In genomic region chr5:173785421-173785820, GRCh38 we compare ENCODE assay signal across 14 cellular contexts.
"Had no signal": no experiment of that assay in that cellular context is flagged by ENCODE, and none has a peak within 500 bp of the region (broad histone marks: within the 10 kb centered on the region; RNA-seq: fewer than 3 reads in every experiment).

No MANE protein-coding gene starts in this region.

- H3K9me3 Mint-ChIP-seq: activated naive CD8-positive, alpha-beta T cell treated with anti-CD3 and anti-CD28 coated beads, Interleukin-2, amount 10 ng/mL, durations not matched to agents 7 days and 5 days; activated T-cell treated with anti-CD3 and anti-CD28 coated beads, Interleukin-2, amount 50 U/mL, for 24 hours had no signal

- DNase-seq: activated CD4-positive, alpha-beta T cell treated with anti-CD3 and anti-CD28 coated beads for 1 hour; activated CD4-positive, alpha-beta T cell treated with anti-CD3 and anti-CD28 coated beads, Interleukin-2, amount 50 U/mL, for 48 hours; activated CD8-positive, alpha-beta memory T cell treated with anti-CD3 and anti-CD28 coated beads, Interleukin-2, amount 10 ng/mL, durations not matched to agents 7 days and 5 days; activated gamma-delta T cell; activated naive CD8-positive, alpha-beta T cell treated with anti-CD3 and anti-CD28 coated beads, Interleukin-2, amount 10 ng/mL, durations not matched to agents 7 days and 5 days; activated T-cell treated with anti-CD3 and anti-CD28 coated beads, Interleukin-2, amount 50 U/mL, for 24 hours; dorsolateral prefrontal cortex; left cardiac atrium; midbrain; stimulated activated CD4-positive, alpha-beta T cell treated with anti-CD3 and anti-CD28 coated beads, Interleukin-15, amount 100 ng/mL, for 24 hours; thyroid gland had no signal

- ATAC-seq: activated CD8-positive, alpha-beta memory T cell treated with anti-CD3 and anti-CD28 coated beads, Interleukin-2, amount 10 ng/mL, durations not matched to agents 7 days and 5 days; esophagus mucosa; left cardiac atrium had no signal

- H3K9me3 ChIP-seq: ascending aorta, thyroid gland had no signal

- H3K27ac Mint-ChIP-seq: activated CD8-positive, alpha-beta memory T cell treated with anti-CD3 and anti-CD28 coated beads, Interleukin-2, amount 10 ng/mL, durations not matched to agents 7 days and 5 days; activated naive CD8-positive, alpha-beta T cell treated with anti-CD3 and anti-CD28 coated beads, Interleukin-2, amount 10 ng/mL, durations not matched to agents 7 days and 5 days; activated T-cell treated with anti-CD3 and anti-CD28 coated beads, Interleukin-2, amount 50 U/mL, for 24 hours had no signal

- H3K4me3 ChIP-seq: ascending aorta, dorsolateral prefrontal cortex, lung, thyroid gland had no signal

- H3K27me3 ChIP-seq: ascending aorta, dorsolateral prefrontal cortex, thyroid gland had no signal

- H3K36me3 ChIP-seq: ascending aorta, thyroid gland had no signal

- H3K36me3 Mint-ChIP-seq: activated CD8-positive, alpha-beta memory T cell treated with anti-CD3 and anti-CD28 coated beads, Interleukin-2, amount 10 ng/mL, durations not matched to agents 7 days and 5 days; activated naive CD8-positive, alpha-beta T cell treated with anti-CD3 and anti-CD28 coated beads, Interleukin-2, amount 10 ng/mL, durations not matched to agents 7 days and 5 days had no signal

- H3K27me3 Mint-ChIP-seq: activated CD8-positive, alpha-beta memory T cell treated with anti-CD3 and anti-CD28 coated beads, Interleukin-2, amount 10 ng/mL, durations not matched to agents 7 days and 5 days; activated naive CD8-positive, alpha-beta T cell treated with anti-CD3 and anti-CD28 coated beads, Interleukin-2, amount 10 ng/mL, durations not matched to agents 7 days and 5 days; activated T-cell treated with anti-CD3 and anti-CD28 coated beads, Interleukin-2, amount 50 U/mL, for 24 hours had no signal

- H3K4me3 Mint-ChIP-seq: activated CD8-positive, alpha-beta memory T cell treated with anti-CD3 and anti-CD28 coated beads, Interleukin-2, amount 10 ng/mL, durations not matched to agents 7 days and 5 days; activated naive CD8-positive, alpha-beta T cell treated with anti-CD3 and anti-CD28 coated beads, Interleukin-2, amount 10 ng/mL, durations not matched to agents 7 days and 5 days; activated T-cell treated with anti-CD3 and anti-CD28 coated beads, Interleukin-2, amount 50 U/mL, for 24 hours had no signal

- H3K27ac ChIP-seq: ascending aorta, thyroid gland had no signal
